In the genomic region with DNA sequence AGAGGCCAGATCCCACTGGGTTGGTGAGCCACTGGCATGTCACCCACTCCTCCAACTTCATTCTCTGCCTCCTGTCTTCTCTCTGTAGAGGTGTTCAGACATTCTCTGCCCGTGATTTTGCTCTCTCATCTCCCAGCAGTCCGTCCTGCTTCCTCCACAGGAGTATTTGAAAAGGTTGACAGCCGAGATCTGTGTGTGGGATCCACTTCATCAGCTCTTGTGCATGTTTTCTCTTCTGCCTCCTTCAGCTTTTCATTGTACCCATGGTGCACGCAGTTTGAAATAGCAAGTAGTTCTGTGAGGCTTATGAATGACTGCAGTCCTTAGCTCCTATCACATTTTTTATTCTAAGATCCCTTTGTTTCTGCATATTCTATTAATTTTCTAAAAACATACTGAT, we compare ENCODE assay signal across 19 cellular contexts. TPM values are rescaled to one million over a fixed set of nuclear protein-coding genes. Genes with fewer than 3 reads are reported as not detected.
"Had no signal": no experiment of that assay in that cellular context is flagged by ENCODE, and none has a peak within 500 bp of the region (broad histone marks: within the 10 kb centered on the region; RNA-seq: fewer than 3 reads in every experiment).

No MANE protein-coding gene starts in this region.

- H3K4me3 Mint-ChIP-seq: activated CD4-positive, alpha-beta T cell treated with anti-CD3 and anti-CD28 coated beads, Interleukin-2, amount 10 ng/mL, durations not matched to agents 7 days and 5 days; activated CD8-positive, alpha-beta memory T cell treated with anti-CD3 and anti-CD28 coated beads, Interleukin-2, amount 10 ng/mL, durations not matched to agents 7 days and 5 days; activated CD8-positive, alpha-beta T cell treated with anti-CD3 and anti-CD28 coated beads for 36 hours; dendritic cell treated with granulocyte-macrophage colony-stimulating factor and Interleukin-4, amounts not matched to agents 40 ng/mL and 50 ng/mL, for 4 days; naive thymus-derived CD8-positive, alpha-beta T cell; type B pancreatic cell had no signal

- H3K27ac ChIP-seq: foreskin keratinocyte, left ventricle myocardium inferior, prostate gland, right atrium auricular region, spleen, thoracic aorta, WERI-Rb-1 had no signal

- H3K27ac Mint-ChIP-seq: activated CD4-positive, alpha-beta T cell treated with anti-CD3 and anti-CD28 coated beads, Interleukin-2, amount 10 ng/mL, durations not matched to agents 7 days and 5 days; activated CD8-positive, alpha-beta memory T cell treated with anti-CD3 and anti-CD28 coated beads, Interleukin-2, amount 10 ng/mL, durations not matched to agents 7 days and 5 days; activated CD8-positive, alpha-beta T cell treated with anti-CD3 and anti-CD28 coated beads for 36 hours; dendritic cell treated with granulocyte-macrophage colony-stimulating factor and Interleukin-4, amounts not matched to agents 40 ng/mL and 50 ng/mL, for 4 days; type B pancreatic cell had no signal

- DNase-seq: activated CD4-positive, alpha-beta T cell treated with anti-CD3 and anti-CD28 coated beads, Interleukin-2, amount 10 ng/mL, durations not matched to agents 7 days and 5 days; activated CD4-positive, CD25-positive, alpha-beta regulatory T cell treated with anti-CD3 and anti-CD28 coated beads, Interleukin-2, amount 50 U/mL, for 72 hours; activated CD8-positive, alpha-beta memory T cell treated with anti-CD3 and anti-CD28 coated beads, Interleukin-2, amount 10 ng/mL, durations not matched to agents 7 days and 5 days; activated gamma-delta T cell; activated T-cell treated with anti-CD3 and anti-CD28 coated beads for 4 hours; effector CD4-positive, alpha-beta T cell; foreskin keratinocyte; left ventricle myocardium inferior; naive thymus-derived CD8-positive, alpha-beta T cell; spleen; stimulated activated CD4-positive, alpha-beta T cell treated with anti-CD3 and anti-CD28 coated beads, Interleukin-4, amount 100 ng/mL, for 24 hours; WERI-Rb-1 had no signal

- H3K36me3 ChIP-seq: prostate gland had no signal

- H3K27me3 Mint-ChIP-seq: activated CD4-positive, alpha-beta T cell treated with anti-CD3 and anti-CD28 coated beads, Interleukin-2, amount 10 ng/mL, durations not matched to agents 7 days and 5 days; activated CD8-positive, alpha-beta memory T cell treated with anti-CD3 and anti-CD28 coated beads, Interleukin-2, amount 10 ng/mL, durations not matched to agents 7 days and 5 days; activated CD8-positive, alpha-beta T cell treated with anti-CD3 and anti-CD28 coated beads for 36 hours; dendritic cell treated with granulocyte-macrophage colony-stimulating factor and Interleukin-4, amounts not matched to agents 40 ng/mL and 50 ng/mL, for 4 days; naive thymus-derived CD8-positive, alpha-beta T cell; type B pancreatic cell had no signal

- H3K9me3 Mint-ChIP-seq: activated CD4-positive, alpha-beta T cell treated with anti-CD3 and anti-CD28 coated beads, Interleukin-2, amount 10 ng/mL, durations not matched to agents 7 days and 5 days; activated CD8-positive, alpha-beta T cell treated with anti-CD3 and anti-CD28 coated beads for 36 hours; dendritic cell treated with granulocyte-macrophage colony-stimulating factor and Interleukin-4, amounts not matched to agents 40 ng/mL and 50 ng/mL, for 4 days; naive thymus-derived CD8-positive, alpha-beta T cell; type B pancreatic cell had no signal

- H3K27me3 ChIP-seq: foreskin keratinocyte, right atrium auricular region, spleen had no signal

- H3K9me3 ChIP-seq: left ventricle myocardium inferior, prostate gland, right atrium auricular region, spleen, thoracic aorta had no signal

- H3K4me1 ChIP-seq: foreskin keratinocyte, left ventricle myocardium inferior, prostate gland, right atrium auricular region had no signal

- H3K4me3 ChIP-seq: left ventricle myocardium inferior, prostate gland, right atrium auricular region, spleen, thoracic aorta had no signal

- ATAC-seq: activated CD8-positive, alpha-beta memory T cell treated with anti-CD3 and anti-CD28 coated beads, Interleukin-2, amount 10 ng/mL, durations not matched to agents 7 days and 5 days; activated CD8-positive, alpha-beta T cell treated with anti-CD3 and anti-CD28 coated beads for 36 hours; foreskin keratinocyte; naive thymus-derived CD8-positive, alpha-beta T cell; SK-N-SH treated with all-trans-retinoic acid at 6 μM for 48 hours had no signal

RNA-seq across cellular contexts. Expression of a gene that starts 42.8 kb away (rescaled TPM):
- total RNA-seq: activated CD4-positive, alpha-beta T cell treated with anti-CD3 and anti-CD28 coated beads, Interleukin-2, amount 10 ng/mL, durations not matched to agents 7 days and 5 days; activated CD8-positive, alpha-beta T cell treated with anti-CD3 and anti-CD28 coated beads for 36 hours; naive thymus-derived CD8-positive, alpha-beta T cell had no signal
